In the genomic region with DNA sequence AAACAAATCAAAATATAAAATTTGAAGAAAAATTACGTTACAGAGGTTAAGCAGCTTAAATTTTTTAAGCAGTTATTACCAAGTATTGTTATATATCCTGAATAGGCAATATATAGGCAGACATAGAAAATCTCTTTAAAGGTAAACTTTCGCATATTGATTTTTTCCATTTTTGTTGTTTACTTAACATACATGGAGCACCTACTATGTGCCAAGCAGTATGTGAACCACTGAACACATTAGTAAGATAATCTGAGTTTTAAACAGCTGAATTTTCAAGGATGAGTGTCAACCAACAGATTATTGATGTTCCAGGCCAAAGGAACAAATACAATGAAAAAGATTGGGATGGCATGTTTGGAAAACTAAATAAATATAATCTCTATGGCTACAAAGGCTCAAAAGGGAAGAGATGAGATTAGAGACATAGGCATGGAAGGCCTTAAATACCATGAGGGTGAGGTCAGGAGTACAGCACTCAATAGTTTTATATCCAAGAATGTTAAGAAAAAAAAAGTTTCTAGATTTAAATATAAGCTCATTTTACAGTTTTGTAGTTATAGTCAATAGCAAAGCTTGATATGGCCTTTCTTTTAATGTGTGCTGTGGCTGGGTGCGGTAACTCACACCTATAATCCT, we compare ENCODE assay signal across 1 cellular context.
TF ChIP-seq lines count a peak whose summit lies in the region.

No MANE protein-coding gene starts in this region.

TF ChIP-seq in SK-N-SH treated with all-trans-retinoic acid at 6 μM for 48 hours, 23 proteins besides CTCF, POLR2A, EP300 and RAD21 (continued from another document):
- TF ChIP-seq, protein P1, sequence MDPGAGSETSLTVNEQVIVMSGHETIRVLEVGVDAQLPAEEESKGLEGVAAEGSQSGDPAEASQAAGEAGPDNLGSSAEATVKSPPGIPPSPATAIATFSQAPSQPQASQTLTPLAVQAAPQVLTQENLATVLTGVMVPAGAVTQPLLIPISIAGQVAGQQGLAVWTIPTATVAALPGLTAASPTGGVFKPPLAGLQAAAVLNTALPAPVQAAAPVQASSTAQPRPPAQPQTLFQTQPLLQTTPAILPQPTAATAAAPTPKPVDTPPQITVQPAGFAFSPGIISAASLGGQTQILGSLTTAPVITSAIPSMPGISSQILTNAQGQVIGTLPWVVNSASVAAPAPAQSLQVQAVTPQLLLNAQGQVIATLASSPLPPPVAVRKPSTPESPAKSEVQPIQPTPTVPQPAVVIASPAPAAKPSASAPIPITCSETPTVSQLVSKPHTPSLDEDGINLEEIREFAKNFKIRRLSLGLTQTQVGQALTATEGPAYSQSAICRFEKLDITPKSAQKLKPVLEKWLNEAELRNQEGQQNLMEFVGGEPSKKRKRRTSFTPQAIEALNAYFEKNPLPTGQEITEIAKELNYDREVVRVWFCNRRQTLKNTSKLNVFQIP (CRISPR knock-in tag; IDR thresholded peaks at IDR 0.05; ENCODE audit: borderline replicate concordance, low read depth): no peak
- no peak for TF ChIP-seq OSR1 (CRISPR knock-in tag; IDR thresholded peaks at IDR 0.05)
